In the genomic region with DNA sequence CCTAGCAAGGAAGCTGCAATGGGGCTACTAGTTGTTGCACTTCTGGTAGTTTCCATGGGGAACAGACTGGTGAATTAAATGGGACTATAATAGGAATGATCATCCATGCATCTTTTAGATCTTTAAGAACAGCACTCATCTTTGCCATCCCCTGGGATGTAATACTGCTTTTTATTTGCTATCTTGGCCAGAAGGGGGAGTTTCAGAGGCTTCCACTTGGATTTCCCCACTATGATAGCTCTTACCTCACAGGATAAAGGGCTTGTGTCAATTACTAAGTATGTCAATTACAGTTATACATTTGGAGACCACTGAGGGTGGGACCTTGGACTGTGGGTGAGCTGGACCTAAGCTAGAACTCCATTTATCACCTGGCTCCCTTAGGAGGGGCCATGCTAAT, we compare ENCODE assay signal across 7 cellular contexts.
DNase-seq lines count a peak whose midpoint lies in the region; ATAC-seq, FAIRE-seq and TF ChIP-seq lines count a peak whose summit lies in the region.
"Not testable (repeated sequence)": the region's sequence is repeated elsewhere in the genome, so short reads cannot be mapped to it uniquely, and the experiment has no call there.

No MANE protein-coding gene starts in this region.

- H3F3A ChIP-seq in Loucy (ENCODE audit: low read depth): not testable (repeated sequence)

- not testable (repeated sequence) for H3K79me2 ChIP-seq in Loucy (ENCODE audit: insufficient read depth, low read length)

- H3K36me3 ChIP-seq in Loucy (ENCODE audit: insufficient read depth, low read length); brain microvascular endothelial cell (replicated peaks): not testable (repeated sequence)

- ATAC-seq in SK-N-SH treated with all-trans-retinoic acid at 6 μM for 48 hours (peak; percentile 81), memory B cell (ENCODE audit: low read depth) (peak; percentile 55)

- H3K9ac ChIP-seq in Loucy (ENCODE audit: low read depth, low read length, poor library complexity, severe bottlenecking): not testable (repeated sequence)

- not testable (repeated sequence) for H3K4me2 ChIP-seq in Loucy (ENCODE audit: low read depth, low read length, poor library complexity, severe bottlenecking)

- H3K27ac Mint-ChIP-seq in Calu3 (ENCODE audit: unreplicated experiment); memory B cell: not testable (repeated sequence)

- not testable (repeated sequence) for H3K9me3 ChIP-seq in Loucy (ENCODE audit: insufficient read depth, low read depth, low read length)

- H3K27ac ChIP-seq in brain microvascular endothelial cell: not testable (repeated sequence)

- H3K4me1 Mint-ChIP-seq in Calu3 (ENCODE audit: low read depth, unreplicated experiment); memory B cell: not testable (repeated sequence)

- not testable (repeated sequence) for H3K27me3 ChIP-seq in Loucy (ENCODE audit: insufficient read depth, low read length, poor library complexity, severe bottlenecking); brain microvascular endothelial cell (replicated peaks)

- H3K4me3 ChIP-seq in Loucy (ENCODE audit: low read length, poor library complexity, severe bottlenecking); brain microvascular endothelial cell (ENCODE audit: low read depth, low read length); fibroblast of the aortic adventitia (ENCODE audit: low read depth, low read length): not testable (repeated sequence)

- H3K9me3 Mint-ChIP-seq in Calu3 (ENCODE audit: low read depth, unreplicated experiment); memory B cell: not testable (repeated sequence)

- in situ Hi-C loops in brain microvascular endothelial cell (cut with HindIII; ENCODE audit: low pct_ligation_motif_present, low sequenced_read_pairs): not testable (repeated sequence)

- H3K27me3 Mint-ChIP-seq in Calu3 (ENCODE audit: unreplicated experiment); memory B cell: not testable (repeated sequence)

- not testable (repeated sequence) for H3K9me2 ChIP-seq in Loucy (replicated peaks; ENCODE audit: low read depth, low read length)

- peak; percentile 66 for FAIRE-seq in GM18507 (lab: Jason Lieb, UNC)

- not testable (repeated sequence) for H4K20me1 ChIP-seq in Loucy (ENCODE audit: insufficient read depth, low read length, poor library complexity, severe bottlenecking)

- H2AFZ ChIP-seq in Loucy (ENCODE audit: low read length): not testable (repeated sequence)

- H3K36me3 Mint-ChIP-seq in Calu3 (ENCODE audit: insufficient read depth, unreplicated experiment); memory B cell: not testable (repeated sequence)

- BruUV-seq in Calu3 (replicated peaks; lab: Mats Ljungman, UMichigan): not testable (repeated sequence)

- not testable (repeated sequence) for H3K4me3 Mint-ChIP-seq in Calu3 (ENCODE audit: low read depth, unreplicated experiment); memory B cell

- not testable (repeated sequence) for DNase-seq in Calu3; GM18507 (ENCODE audit: extremely low spot score, insufficient read length, low read depth); memory B cell (ENCODE audit: low spot score in 2 of 2)
- DNase-seq in brain microvascular endothelial cell: peak; percentile 6
- DNase-seq in fibroblast of the aortic adventitia (ENCODE audit: low read depth): peak; percentile 6

- intact Hi-C loops in Calu3 (cut with micrococcal nuclease; ENCODE audit: unreplicated experiment): not testable (repeated sequence)

- CTCF ChIA-PET in Calu3 (lab: Charles Lee): not testable (repeated sequence)

- H3K4me1 ChIP-seq in Loucy (ENCODE audit: insufficient read depth, low read length, poor library complexity, severe bottlenecking): not testable (repeated sequence)

- TF ChIP-seq CTCF in Calu3 (IDR thresholded peaks at IDR 0.05; ENCODE audit: unreplicated experiment) (peak; percentile 12), Loucy (conservative IDR thresholded peaks at IDR 0.05; ENCODE audit: low read length) (peak; percentile 23; the same call in 1 of the 2 replicates), brain microvascular endothelial cell (IDR thresholded peaks at IDR 0.05; ENCODE audit: low read depth, low read length, missing control alignments) (peak; percentile 24), fibroblast of the aortic adventitia (IDR thresholded peaks at IDR 0.05; ENCODE audit: insufficient read depth, low read length) (peak; percentile 21)
